In the genomic region with DNA sequence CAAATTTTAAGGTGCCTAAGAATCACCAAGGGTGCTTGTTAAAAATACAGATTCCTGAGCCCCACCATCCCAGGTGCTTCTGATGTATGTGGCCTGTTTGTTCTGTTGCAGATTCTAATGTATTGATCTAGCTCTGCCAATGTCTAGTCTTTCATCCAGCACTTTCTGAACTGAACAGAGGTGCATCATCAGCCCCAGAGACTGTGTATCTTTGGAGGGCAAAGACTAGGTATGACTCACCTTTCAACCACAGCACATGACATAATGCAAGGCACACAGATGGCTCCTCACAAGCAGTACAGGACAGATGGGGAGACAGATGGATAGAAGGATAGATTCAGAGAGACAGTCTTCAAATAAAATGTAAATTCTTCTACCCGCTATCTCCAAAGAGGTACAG, we compare ENCODE assay signal across 8 cellular contexts. TPM values are rescaled to one million over a fixed set of nuclear protein-coding genes. Genes with fewer than 3 reads are reported as not detected.
A peak's percentile ranks its signal among the peaks of the same experiment; 100 is the strongest.
DNase-seq lines count a peak whose midpoint lies in the region; ATAC-seq, FAIRE-seq and TF ChIP-seq lines count a peak whose summit lies in the region.

No MANE protein-coding gene starts in this region.

- 98 to 100% methylated on average over 1 of the region's 1 CpG for WGBS in pancreas, 2 donors

- no peaks in the 10 kb centered on the region for H3K36me3 ChIP-seq in pancreas

- no peak overlapping the region for H3K4me3 ChIP-seq in pancreas

- in situ Hi-C loops in Caki2 (cut with HindIII; ENCODE audit: low pct_unique_long_range_greater_than_20kb, low sequenced_read_pairs) = no loop called here

- peaks cover 39% of the 10 kb centered on the region for H3K36me3 Mint-ChIP-seq in activated T-cell treated with anti-CD3 and anti-CD28 coated beads, Interleukin-2, amount 50 U/mL, for 4 hours (ENCODE audit: insufficient read depth)

- FAIRE-seq in pancreas (lab: Jason Lieb, UNC) = no peak

- intact Hi-C loops in pancreas (cut with DNase I) = no loop called here
- intact Hi-C loops in Right ventricle myocardium superior (cut with DNase I) = no loop called here

- TF ChIP-seq CTCF in pancreas (IDR thresholded peaks at IDR 0.05) = no peak

- no peaks in the 10 kb centered on the region for H3K4me1 ChIP-seq in pancreas

- peaks cover 52% of the 10 kb centered on the region for H3K4me1 Mint-ChIP-seq in activated T-cell treated with anti-CD3 and anti-CD28 coated beads, Interleukin-2, amount 50 U/mL, for 4 hours (ENCODE audit: low read depth)

- H3K9me3 Mint-ChIP-seq in activated T-cell treated with anti-CD3 and anti-CD28 coated beads, Interleukin-2, amount 50 U/mL, for 4 hours = no peaks in the 10 kb centered on the region

- H3K27ac ChIP-seq in pancreas = no peak overlapping the region

- no peaks in the 10 kb centered on the region for H3K27me3 ChIP-seq in pancreas

- DNase-seq in Caki2 (ENCODE audit: low read depth) (peak; percentile 40), pancreas (no peak), Right ventricle myocardium superior (no peak), NOMO-1 treated with DMSO at 0.1 percent for 48 hours (lab: John Stamatoyannopoulos, UW; ENCODE audit: unreplicated experiment) (no peak), SHP77 treated with DMSO at 0.1 percent for 48 hours (lab: John Stamatoyannopoulos, UW) (no peak)
- DNase-seq in activated T-cell treated with anti-CD3 and anti-CD28 coated beads, Interleukin-2, amount 50 U/mL, for 4 hours = peak; percentile 25

- H3K4me3 Mint-ChIP-seq in activated T-cell treated with anti-CD3 and anti-CD28 coated beads, Interleukin-2, amount 50 U/mL, for 4 hours = no peak overlapping the region

- H3K27me3 Mint-ChIP-seq in activated T-cell treated with anti-CD3 and anti-CD28 coated beads, Interleukin-2, amount 50 U/mL, for 4 hours (ENCODE audit: low read depth) = no peaks in the 10 kb centered on the region

- no peaks in the 10 kb centered on the region for H3K9me3 ChIP-seq in pancreas

- peak; percentile 54 for ATAC-seq in GM19438 (IDR thresholded peaks at IDR 0.05; ENCODE audit: low read depth, unreplicated experiment)
- ATAC-seq in HG03354 (IDR thresholded peaks at IDR 0.05; ENCODE audit: poor library complexity, severe bottlenecking, unreplicated experiment) = peak; percentile 83
- peak; percentile 98 to 99 for ATAC-seq in activated T-cell treated with anti-CD3 and anti-CD28 coated beads, Interleukin-2, amount 50 U/mL, for 4 hours
- ATAC-seq in pancreas = peak in 3 of 4 donors; percentile 51 to 60 (median 52)
- ATAC-seq in Right ventricle myocardium superior (ENCODE audit: poor library complexity) = no peak

RNA-seq across cellular contexts. Expression of gene CD58, which starts 32.3 kb away (rescaled TPM):
- 12.7 and 17.5 TPM in 2 replicates for total RNA-seq in Caki2 (2014; rRNA removed; shearing (Covaris generic); ENCODE audit: low replicate concordance)
- total RNA-seq in activated T-cell treated with anti-CD3 and anti-CD28 coated beads, Interleukin-2, amount 50 U/mL, for 4 hours = 10 to 100 TPM in 1 of 3 donors, 1 to 10 TPM in 2; 8.6 to 15.0 (median 9.4) TPM
- total RNA-seq in pancreas (1 to 10 TPM; 1.7 to 9.1 (median 3.1) TPM), Right ventricle myocardium superior (31.3 TPM)
- polyA plus RNA-seq in pancreas = 1 to 10 TPM; 5.7 to 7.3 TPM

Comparison
In these comparisons a context has a peak if more than half of its experiments do, and no peak if none do; other contexts are left out.
1. DNase-seq: peak in Caki2 (single experiment) and activated T-cell treated with anti-CD3 and anti-CD28 coated beads, Interleukin-2, amount 50 U/mL, for 4 hours (single experiment); none in pancreas (0 of 6), Right ventricle myocardium superior (single experiment), NOMO-1 treated with DMSO at 0.1 percent for 48 hours (single experiment) and SHP77 treated with DMSO at 0.1 percent for 48 hours (single experiment).